In the genomic region with DNA sequence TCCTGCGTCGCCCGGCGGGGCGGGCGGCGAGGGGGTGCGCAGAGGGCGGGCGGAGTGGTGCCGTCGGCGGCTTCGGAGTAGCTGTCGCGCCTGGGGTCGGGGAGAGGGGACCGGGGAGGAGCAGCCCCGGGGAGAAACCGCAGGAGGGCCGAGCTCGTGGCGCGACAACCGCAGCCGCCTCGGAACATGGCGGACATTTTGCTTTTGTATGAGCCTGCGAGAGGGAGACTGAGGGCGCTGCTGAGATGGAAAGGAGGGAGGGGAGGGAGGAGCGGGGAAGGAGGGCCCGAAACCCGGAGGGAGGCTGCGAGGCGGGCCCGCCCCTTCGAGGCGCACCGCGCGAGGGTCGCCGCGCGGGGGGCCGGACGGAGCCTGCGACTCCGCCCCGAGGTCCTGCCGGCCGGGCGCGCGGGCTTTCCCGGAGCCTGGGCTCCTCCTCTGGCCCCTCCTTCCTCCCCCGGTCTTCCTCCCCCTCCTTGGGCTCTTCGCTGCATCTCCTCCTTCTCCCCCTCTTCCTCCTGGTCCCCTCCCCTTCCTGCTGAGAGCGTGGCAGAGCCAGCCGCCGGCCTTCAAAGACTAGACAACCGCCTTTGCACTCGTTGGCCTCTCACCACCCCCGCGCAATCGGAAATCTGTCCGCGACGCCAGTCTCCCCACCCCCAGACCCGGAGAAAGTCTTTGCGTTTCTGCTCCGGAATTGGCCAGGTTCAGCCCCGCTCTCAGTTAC, we compare ENCODE assay signal across 8 cellular contexts. TPM values are rescaled to one million over a fixed set of nuclear protein-coding genes. Genes with fewer than 3 reads are reported as not detected.
A peak's percentile ranks its signal among the peaks of the same experiment; 100 is the strongest.
DNase-seq lines count a peak whose midpoint lies in the region; ATAC-seq and TF ChIP-seq lines count a peak whose summit lies in the region.

No MANE protein-coding gene starts in this region.

- H3K9me3 ChIP-seq in right cardiac atrium (ENCODE audit: control insufficient read depth, low read length) (no peaks in the 10 kb centered on the region), aorta (ENCODE audit: control insufficient read depth, low read length) (no peaks in the 10 kb centered on the region)

- H3K4me1 Mint-ChIP-seq in T-helper 1 cell treated with Interleukin-12 subunit alpha and Interleukin-12 subunit beta and Interleukin-4 antibody, amounts not matched to agents 30 μg/mL and 1 μg/mL, for 36 hours (ENCODE audit: low read depth) = peaks cover 39% of the 10 kb centered on the region

- H3K27me3 Mint-ChIP-seq in T-helper 1 cell treated with Interleukin-12 subunit alpha and Interleukin-12 subunit beta and Interleukin-4 antibody, amounts not matched to agents 30 μg/mL and 1 μg/mL, for 36 hours (ENCODE audit: low read depth) = no peaks in the 10 kb centered on the region

- intact Hi-C loops in right cardiac atrium (cut with DNase I) = no loop called here
- intact Hi-C loops in aorta (cut with DNase I) = loop anchor here in 1 of 2 donors (2.0 kb wide), 1 partner anchor 451 kb away; a partner anchor contains a TSS

- WGBS in right cardiac atrium = under 1% methylated on average over 71 of the region's 73 CpGs
- 1 to 26% methylated on average over 41 to 73 of the region's 73 CpGs for WGBS in aorta, 2 donors

- no peaks in the 10 kb centered on the region for H3K4me1 ChIP-seq in right cardiac atrium (ENCODE audit: control insufficient read depth, insufficient read depth, low read length)
- H3K4me1 ChIP-seq in aorta (ENCODE audit: control insufficient read depth in 1 of 2, insufficient read depth in 2 of 2, low read length in 2 of 2) = peaks cover 0 to 2% of the 10 kb centered on the region in 2 donors

- TF ChIP-seq CTCF in GM12875 (IDR thresholded peaks at IDR 0.05; ENCODE audit: borderline replicate concordance, insufficient read depth, low read depth, low read length) = no peak

- peaks cover 14% of the 10 kb centered on the region for H3K36me3 Mint-ChIP-seq in T-helper 1 cell treated with Interleukin-12 subunit alpha and Interleukin-12 subunit beta and Interleukin-4 antibody, amounts not matched to agents 30 μg/mL and 1 μg/mL, for 36 hours (ENCODE audit: low read depth)

- peak overlapping the region; percentile 97 for H3K27ac Mint-ChIP-seq in T-helper 1 cell treated with Interleukin-12 subunit alpha and Interleukin-12 subunit beta and Interleukin-4 antibody, amounts not matched to agents 30 μg/mL and 1 μg/mL, for 36 hours

- H3K27me3 ChIP-seq in right cardiac atrium (ENCODE audit: control insufficient read depth, insufficient read depth) (no peaks in the 10 kb centered on the region), aorta (ENCODE audit: control insufficient read depth in 1 of 2, insufficient read depth in 2 of 2, low read length in 1 of 2) (no peaks in the 10 kb centered on the region)

- H3K9me3 Mint-ChIP-seq in T-helper 1 cell treated with Interleukin-12 subunit alpha and Interleukin-12 subunit beta and Interleukin-4 antibody, amounts not matched to agents 30 μg/mL and 1 μg/mL, for 36 hours = no peaks in the 10 kb centered on the region

- peak overlapping the region; percentile 100 for H3K4me3 Mint-ChIP-seq in T-helper 1 cell treated with Interleukin-12 subunit alpha and Interleukin-12 subunit beta and Interleukin-4 antibody, amounts not matched to agents 30 μg/mL and 1 μg/mL, for 36 hours

- ATAC-seq in HG02798 (IDR thresholded peaks at IDR 0.05; ENCODE audit: poor library complexity, unreplicated experiment) (peak; percentile 74), right cardiac atrium (peak; percentile 96 to 97), aorta (ENCODE audit: low FRiP score) (peak; percentile 93)

- no peaks in the 10 kb centered on the region for H3K36me3 ChIP-seq in aorta (ENCODE audit: control insufficient read depth in 1 of 2, insufficient read depth in 2 of 2, low read length in 1 of 2)

- DNase-seq in NCI-H1436 treated with DMSO at 0.1 percent for 48 hours (lab: John Stamatoyannopoulos, UW) (peak; percentile 80), amygdala (lab: John Stamatoyannopoulos, UW) (peak in 54 of 56 donors; percentile 8 to 87 (median 69)), right cardiac atrium (peak; percentile 87 to 93 (median 92)), renal cortical epithelial cell (ENCODE audit: low read depth) (peak; percentile 76), aorta (peak; percentile 90 to 91)

- H3K4me3 ChIP-seq in GM12875 (ENCODE audit: low read depth, low read length) = peak overlapping the region; percentile 79
- peak overlapping the region; percentile 96 for H3K4me3 ChIP-seq in right cardiac atrium (ENCODE audit: low read length)
- H3K4me3 ChIP-seq in aorta (ENCODE audit: low read length in 2 of 2) = peak overlapping the region; percentile 44 to 69

- H3K27ac ChIP-seq in right cardiac atrium (ENCODE audit: low read length) = peak overlapping the region; percentile 83
- H3K27ac ChIP-seq in aorta (ENCODE audit: low read depth in 1 of 2, low read length in 2 of 2) = peak overlapping the region; percentile 31 to 91

RNA-seq across cellular contexts. Expression of a gene that starts 1.1 kb away (rescaled TPM):
- total RNA-seq in right cardiac atrium (10 to 100 TPM in 2 of 4 donors, 1 to 10 TPM in 2; 9.3 to 11.4 (median 10.6) TPM), renal cortical epithelial cell (3.3 and 4.7 TPM in 2 replicates), aorta (10 to 100 TPM; 10.3 to 15.6 TPM)
- polyA plus RNA-seq in right cardiac atrium (6.8 TPM), aorta (10 to 100 TPM in 1 of 2 donors, 1 to 10 TPM in 1; 1.4 to 15.2 TPM)

Comparison
In these comparisons a context has a peak if more than half of its experiments do, and no peak if none do; other contexts are left out.
1. Peak in every context shown above with its lines: DNase-seq, ATAC-seq, H3K4me3 ChIP-seq and H3K27ac ChIP-seq.